ENCODE assay signal across 22 cellular contexts in genomic region chr7:40597517-40597916, GRCh38.
"Had no signal": no experiment of that assay in that cellular context is flagged by ENCODE, and none has a peak within 500 bp of the region (broad histone marks: within the 10 kb centered on the region; RNA-seq: fewer than 3 reads in every experiment).

No MANE protein-coding gene starts in this region.

- ATAC-seq: gastroesophageal sphincter; naive thymus-derived CD4-positive, alpha-beta T cell; right cardiac atrium had no signal

- H3K27ac ChIP-seq: dorsolateral prefrontal cortex, epithelial cell of prostate, esophagus muscularis mucosa, gastroesophageal sphincter, left ventricle myocardium inferior, stomach, thyroid gland had no signal

- H3K27me3 ChIP-seq: dorsolateral prefrontal cortex, esophagus muscularis mucosa, gastroesophageal sphincter, stomach, thyroid gland had no signal

- H3K27ac Mint-ChIP-seq: immature natural killer cell; naive thymus-derived CD4-positive, alpha-beta T cell; progenitor cell of endocrine pancreas; type B pancreatic cell had no signal

- DNase-seq: cortex of kidney; dorsolateral prefrontal cortex; effector CD8-positive, alpha-beta T cell; immature natural killer cell; left ventricle myocardium inferior; mesendoderm; naive thymus-derived CD4-positive, alpha-beta T cell; right cardiac atrium; small intestine; stimulated activated CD4-positive, alpha-beta T cell treated with anti-CD3 and anti-CD28 coated beads, Interleukin-12 subunit alpha, Interleukin-12 subunit beta, amount 100 ng/mL, for 4 hours; stimulated activated naive CD4-positive, alpha-beta T cell; stomach; substantia nigra; thyroid gland had no signal

- H3K36me3 Mint-ChIP-seq: immature natural killer cell, type B pancreatic cell had no signal

- H3K4me3 Mint-ChIP-seq: immature natural killer cell; naive thymus-derived CD4-positive, alpha-beta T cell; type B pancreatic cell had no signal

- H3K9me3 ChIP-seq: gastroesophageal sphincter, stomach, thyroid gland had no signal

- H3K27me3 Mint-ChIP-seq: progenitor cell of endocrine pancreas, type B pancreatic cell had no signal

- FAIRE-seq: endometrium, keratinocyte, small intestine had no signal

- H3K4me1 ChIP-seq: left ventricle myocardium inferior, stomach, thyroid gland had no signal

- H3K36me3 ChIP-seq: esophagus muscularis mucosa, gastroesophageal sphincter, left ventricle myocardium inferior, stomach, thyroid gland had no signal

- H3K4me3 ChIP-seq: dorsolateral prefrontal cortex, esophagus muscularis mucosa, gastroesophageal sphincter, left ventricle myocardium inferior, lung, stomach, thyroid gland had no signal
